In genomic region chr16:6160871-6161270, GRCh38 we compare ENCODE assay signal across 1 cellular context.
TF ChIP-seq lines count a peak whose summit lies in the region.

No MANE protein-coding gene starts in this region.

TF ChIP-seq in H1, 55 proteins besides CTCF, POLR2A, EP300 and RAD21 (continued from another document):
- TF ChIP-seq CHD7 (IDR thresholded peaks at IDR 0.05; ENCODE audit: insufficient replicate concordance, low read length) (no peak), MAX (IDR thresholded peaks at IDR 0.05) (no peak), CTBP2 (IDR thresholded peaks at IDR 0.05; ENCODE audit: borderline replicate concordance, insufficient read depth, insufficient read length, low read length) (no peak), KDM1A (IDR thresholded peaks at IDR 0.05; ENCODE audit: borderline replicate concordance, low read length) (no peak), KDM4A (IDR thresholded peaks at IDR 0.05; ENCODE audit: low read depth, low read length, severe bottlenecking) (no peak), NRF1 (IDR thresholded peaks at IDR 0.05; ENCODE audit: low read depth, low read length) (no peak), YY1 (IDR thresholded peaks at IDR 0.05; ENCODE audit: low read depth, low read length) (no peak)
